Comparison of ENCODE assay signal across 19 cellular contexts in the genomic region with DNA sequence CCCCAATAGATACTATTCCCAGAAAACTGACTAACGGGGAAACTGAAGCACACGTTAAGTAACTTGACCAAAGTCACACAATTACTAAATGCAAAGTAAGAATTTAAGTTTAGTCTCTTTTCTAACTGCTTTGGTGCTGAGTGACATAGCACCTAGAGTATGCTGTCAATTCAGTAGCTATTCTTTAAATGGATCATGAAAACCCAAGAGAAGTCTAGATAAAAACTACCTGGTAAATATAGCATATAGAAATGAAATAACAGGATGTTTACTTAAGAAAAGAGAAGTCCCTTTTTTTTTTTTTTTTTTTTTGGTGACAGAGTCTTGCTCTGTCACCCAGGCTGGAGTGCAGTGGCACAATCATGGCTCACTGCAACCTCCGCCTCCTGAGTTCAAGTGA.
DNase-seq lines count a peak whose midpoint lies in the region; ATAC-seq, FAIRE-seq and TF ChIP-seq lines count a peak whose summit lies in the region.
"Had no signal": no experiment of that assay in that cellular context is flagged by ENCODE, and none has a peak within 500 bp of the region (broad histone marks: within the 10 kb centered on the region; RNA-seq: fewer than 3 reads in every experiment).

No MANE protein-coding gene starts in this region.

- no peak for FAIRE-seq in endothelial cell of umbilical vein (lab: Jason Lieb, UNC)
- FAIRE-seq: K562 had no signal

- no peaks in the 10 kb centered on the region for H4K20me1 ChIP-seq in endothelial cell of umbilical vein (replicated peaks; ENCODE audit: control insufficient read depth, extremely low read depth, insufficient read depth, low read length)
- H4K20me1 ChIP-seq: BLaER1 treated with 17β-estradiol and CSF1 and Interleukin-3, amounts not matched to agents 10 nM and 100 nM had no signal

- peak overlapping the region; percentile 62 for H3K4me2 ChIP-seq in endothelial cell of umbilical vein (ENCODE audit: insufficient read depth, low read length)
- H3K4me2 ChIP-seq: BLaER1 treated with 17β-estradiol and CSF1 and Interleukin-3, amounts not matched to agents 10 nM and 100 nM had no signal

- H3K9me3 Mint-ChIP-seq in stimulated activated memory B cell treated with anti-CD40 and anti-IgM and Interleukin-4, amounts not matched to agents 10 μg/mL and 1 μg/mL and 100 μg/mL, for 72 hours, result no peaks in the 10 kb centered on the region
- H3K9me3 Mint-ChIP-seq in endodermal cell, result no peaks in the 10 kb centered on the region
- H3K9me3 Mint-ChIP-seq: H9 had no signal

- no peaks in the 10 kb centered on the region for H3K36me3 Mint-ChIP-seq in stimulated activated memory B cell treated with anti-CD40 and anti-IgM and Interleukin-4, amounts not matched to agents 10 μg/mL and 1 μg/mL and 100 μg/mL, for 72 hours
- H3K36me3 Mint-ChIP-seq in endodermal cell (ENCODE audit: low read depth), result no peaks in the 10 kb centered on the region

- peak overlapping the region; percentile 62 for H3K4me3 Mint-ChIP-seq in stimulated activated memory B cell treated with anti-CD40 and anti-IgM and Interleukin-4, amounts not matched to agents 10 μg/mL and 1 μg/mL and 100 μg/mL, for 72 hours
- no peak overlapping the region for H3K4me3 Mint-ChIP-seq in endodermal cell
- H3K4me3 Mint-ChIP-seq: H9 had no signal

- H3K9ac ChIP-seq in endothelial cell of umbilical vein (replicated peaks; ENCODE audit: extremely low read depth, insufficient read depth, low read length) (no peak overlapping the region), endodermal cell (ENCODE audit: extremely low read depth, low read length, poor library complexity, severe bottlenecking) (no peak overlapping the region)
- H3K9ac ChIP-seq: BLaER1 treated with 17β-estradiol and CSF1 and Interleukin-3, amounts not matched to agents 10 nM and 100 nM had no signal

- 97% methylated on average over 3 of the region's 3 CpGs; no CpG with 5 or more reads in 1 of the 2 experiments for WGBS in endodermal cell (ENCODE audit: insufficient coverage in 1 of 2, insufficient read length in 1 of 2), 2 experiments

- intact Hi-C loops in endothelial cell of umbilical vein (cut with micrococcal nuclease), result no loop called here

- CTCF ChIA-PET in endothelial cell of umbilical vein (lab: Charles Lee), result interaction anchor here (2.1 kb wide), 1 partner anchor 9 kb away, joined by 10 read pairs; no protein-coding TSS in a partner anchor

- peaks cover 63% of the 10 kb centered on the region for H3K4me1 ChIP-seq in endothelial cell of umbilical vein (ENCODE audit: control insufficient read depth, extremely low read depth, insufficient read depth, low read length)
- H3K4me1 ChIP-seq in endodermal cell (ENCODE audit: control insufficient read depth, insufficient read depth, low read length), result peaks cover 3% of the 10 kb centered on the region

- H3K9me3 ChIP-seq in endothelial cell of umbilical vein (replicated peaks; ENCODE audit: control insufficient read depth, insufficient read depth, low read length), result no peaks in the 10 kb centered on the region
- no peaks in the 10 kb centered on the region for H3K9me3 ChIP-seq in endodermal cell (ENCODE audit: control insufficient read depth, low read length)
- H3K9me3 ChIP-seq: BLaER1 treated with 17β-estradiol and CSF1 and Interleukin-3, amounts not matched to agents 10 nM and 100 nM had no signal

- peaks cover 15% of the 10 kb centered on the region for H3K27me3 Mint-ChIP-seq in stimulated activated memory B cell treated with anti-CD40 and anti-IgM and Interleukin-4, amounts not matched to agents 10 μg/mL and 1 μg/mL and 100 μg/mL, for 72 hours
- peaks cover 30% of the 10 kb centered on the region for H3K27me3 Mint-ChIP-seq in endodermal cell (ENCODE audit: insufficient read depth)

- dilution Hi-C loops in endothelial cell of umbilical vein (cut with MboI; ENCODE audit: extremely low pct_ligation_motif_present, low sequenced_read_pairs), result no loop called here

- no peaks in the 10 kb centered on the region for H3K9me1 ChIP-seq in endothelial cell of umbilical vein (replicated peaks; ENCODE audit: control insufficient read depth, extremely low read depth, insufficient read depth, low read length)

- H3K4me3 ChIP-seq in endothelial cell of umbilical vein (replicated peaks in 1 of 3; ENCODE audit: insufficient read depth in 1 of 3, low read depth in 1 of 3, low read length in 3 of 3) (no peak overlapping the region), endodermal cell (ENCODE audit: low read length) (no peak overlapping the region)
- H3K4me3 ChIP-seq: BLaER1 treated with 17β-estradiol and CSF1 and Interleukin-3, amounts not matched to agents 10 nM and 100 nM; K562; SK-N-MC had no signal

- peak overlapping the region; percentile 89 for H3K27ac Mint-ChIP-seq in stimulated activated memory B cell treated with anti-CD40 and anti-IgM and Interleukin-4, amounts not matched to agents 10 μg/mL and 1 μg/mL and 100 μg/mL, for 72 hours
- no peak overlapping the region for H3K27ac Mint-ChIP-seq in endodermal cell
- H3K27ac Mint-ChIP-seq: H9 had no signal

- no TSS peak for BruUV-seq in endothelial cell of umbilical vein (replicated peaks; lab: Mats Ljungman, UMichigan)

- no peak for TF ChIP-seq POLR2A in endothelial cell of umbilical vein (IDR thresholded peaks at IDR 0.05; ENCODE audit: low read depth, low read length)

- peaks cover 41% of the 10 kb centered on the region for H3K4me1 Mint-ChIP-seq in stimulated activated memory B cell treated with anti-CD40 and anti-IgM and Interleukin-4, amounts not matched to agents 10 μg/mL and 1 μg/mL and 100 μg/mL, for 72 hours
- peaks cover 11% of the 10 kb centered on the region for H3K4me1 Mint-ChIP-seq in endodermal cell

- peaks cover 59% of the 10 kb centered on the region for H3K79me2 ChIP-seq in endothelial cell of umbilical vein (ENCODE audit: control insufficient read depth, insufficient read depth, low read length)

- H2AFZ ChIP-seq in endothelial cell of umbilical vein (ENCODE audit: low read depth, low read length), result no peak overlapping the region

- peak; percentile 74 for ATAC-seq in stimulated activated memory B cell treated with anti-CD40 and anti-IgM and Interleukin-4, amounts not matched to agents 10 μg/mL and 1 μg/mL and 100 μg/mL, for 72 hours
- no peak for ATAC-seq in HG03354 (IDR thresholded peaks at IDR 0.05; ENCODE audit: poor library complexity, severe bottlenecking, unreplicated experiment)
- ATAC-seq: K562, Panc1 had no signal

- POLR2A ChIA-PET in endothelial cell of umbilical vein (lab: Charles Lee), result no interaction called here

- H3K27ac ChIP-seq in endothelial cell of umbilical vein (ENCODE audit: insufficient read depth, low read depth, low read length), result no peak overlapping the region
- H3K27ac ChIP-seq in endodermal cell (ENCODE audit: low read depth, low read length), result no peak overlapping the region
- H3K27ac ChIP-seq: BLaER1 treated with 17β-estradiol and CSF1 and Interleukin-3, amounts not matched to agents 10 nM and 100 nM had no signal

- no peak for TF ChIP-seq CTCF in endothelial cell of umbilical vein (IDR thresholded peaks at IDR 0.05; ENCODE audit: extremely low read depth in 1 of 2, insufficient read depth in 1 of 2, low read depth in 1 of 2, low read length in 2 of 2)
- no peak for TF ChIP-seq CTCF in endodermal cell (conservative IDR thresholded peaks at IDR 0.05)

- DNase-seq in NCI-H146 (lab: John Stamatoyannopoulos, UW), result peak; percentile 11
- no peak for DNase-seq in NCI-H146 treated with DMSO at 0.1 percent for 48 hours (lab: John Stamatoyannopoulos, UW; ENCODE audit: unreplicated experiment)
- peak; percentile 19 for DNase-seq in NAMALWA (ENCODE audit: low spot score)
- DNase-seq in endothelial cell of umbilical vein (ENCODE audit: low read depth, low spot score), result no peak
- DNase-seq in GM19238 (ENCODE audit: insufficient read length, low spot score), result no peak
- no peak for DNase-seq in endodermal cell
- DNase-seq: 8988T, H9, MV-4-11, NCI-H1417 treated with DMSO at 0.1 percent for 48 hours, NCI-H2029 treated with DMSO at 0.1 percent for 48 hours, NCI-H774, Right ventricle myocardium superior had no signal

- H3K36me3 ChIP-seq in endothelial cell of umbilical vein (ENCODE audit: control insufficient read depth in 2 of 2, extremely low read depth in 1 of 2, insufficient read depth in 2 of 2, low read length in 2 of 2) (no peaks in the 10 kb centered on the region), endodermal cell (ENCODE audit: control insufficient read depth, insufficient read depth, low read length) (no peaks in the 10 kb centered on the region)
- H3K36me3 ChIP-seq: BLaER1 treated with 17β-estradiol and CSF1 and Interleukin-3, amounts not matched to agents 10 nM and 100 nM had no signal

- no peaks in the 10 kb centered on the region for H3K27me3 ChIP-seq in endothelial cell of umbilical vein (ENCODE audit: control insufficient read depth in 2 of 2, insufficient read depth in 2 of 2, low read length in 2 of 2)
- H3K27me3 ChIP-seq in endodermal cell (ENCODE audit: control insufficient read depth, insufficient read depth, low read length, poor library complexity, severe bottlenecking), result peaks cover 28% of the 10 kb centered on the region

TF ChIP-seq in endothelial cell of umbilical vein, 7 proteins besides CTCF, POLR2A, EP300 and RAD21:
- TF ChIP-seq FOS (IDR thresholded peaks at IDR 0.05; ENCODE audit: borderline replicate concordance, insufficient read depth, low read length), result no peak
- TF ChIP-seq, protein P1, sequence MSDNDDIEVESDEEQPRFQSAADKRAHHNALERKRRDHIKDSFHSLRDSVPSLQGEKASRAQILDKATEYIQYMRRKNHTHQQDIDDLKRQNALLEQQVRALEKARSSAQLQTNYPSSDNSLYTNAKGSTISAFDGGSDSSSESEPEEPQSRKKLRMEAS (IDR thresholded peaks at IDR 0.05; ENCODE audit: insufficient read depth, insufficient read length), result no peak
- TF ChIP-seq POLR2AphosphoS5 (IDR thresholded peaks at IDR 0.05; ENCODE audit: insufficient read depth, low read depth, low read length), result no peak
- no peak for TF ChIP-seq EZH2 (IDR thresholded peaks at IDR 0.05; ENCODE audit: borderline replicate concordance, low read depth, low read length, severe bottlenecking)
- no peak for TF ChIP-seq MYC (IDR thresholded peaks at IDR 0.05; ENCODE audit: low read depth, low read length)
- TF ChIP-seq GATA2 (IDR thresholded peaks at IDR 0.05; ENCODE audit: insufficient read depth, insufficient read length, low read depth, low read length), result no peak
- no peak for TF ChIP-seq JUN (IDR thresholded peaks at IDR 0.05; ENCODE audit: borderline replicate concordance, insufficient read depth, insufficient read length, low read depth)

Comparison
In these comparisons a context has a peak if more than half of its experiments do, and no peak if none do; other contexts are left out.
1. DNase-seq: peak in NCI-H146 (single experiment) and NAMALWA (single experiment); none in NCI-H146 treated with DMSO at 0.1 percent for 48 hours (single experiment), endothelial cell of umbilical vein (single experiment), GM19238 (single experiment) and endodermal cell (single experiment).